ENCODE assay signal across 9 cellular contexts in genomic region chr19:37079238-37079637, GRCh38. TPM values are rescaled to one million over a fixed set of nuclear protein-coding genes. Genes with fewer than 3 reads are reported as not detected.
DNase-seq lines count a peak whose midpoint lies in the region; ATAC-seq and TF ChIP-seq lines count a peak whose summit lies in the region.
"Had no signal": no experiment of that assay in that cellular context is flagged by ENCODE, and none has a peak within 500 bp of the region (broad histone marks: within the 10 kb centered on the region; RNA-seq: fewer than 3 reads in every experiment).

No MANE protein-coding gene starts in this region.

- H3K9me3 ChIP-seq in iPS-18c (ENCODE audit: control insufficient read depth, insufficient read depth, low read length) (no peaks in the 10 kb centered on the region), suprapubic skin (no peaks in the 10 kb centered on the region)

- peak overlapping the region; percentile 94 for H3K27ac Mint-ChIP-seq in activated CD8-positive, alpha-beta memory T cell treated with anti-CD3 and anti-CD28 coated beads, Interleukin-2, amount 10 ng/mL, durations not matched to agents 7 days and 5 days
- H3K27ac Mint-ChIP-seq in activated CD4-positive, alpha-beta memory T cell treated with anti-CD3 and anti-CD28 coated beads, Interleukin-2, amount 10 ng/mL, durations not matched to agents 7 days and 5 days: peak overlapping the region; percentile 81

- H3K27ac ChIP-seq in suprapubic skin: no peak overlapping the region

- no peak for TF ChIP-seq CTCF in suprapubic skin (IDR thresholded peaks at IDR 0.05)

- no peak for TF ChIP-seq EP300 in suprapubic skin (IDR thresholded peaks at IDR 0.05)

- peak overlapping the region; percentile 79 for H3K4me3 ChIP-seq in iPS-18c (ENCODE audit: insufficient read depth, low read depth, low read length)
- H3K4me3 ChIP-seq in suprapubic skin: peak overlapping the region; percentile 90

- H3K4me1 Mint-ChIP-seq in activated CD8-positive, alpha-beta memory T cell treated with anti-CD3 and anti-CD28 coated beads, Interleukin-2, amount 10 ng/mL, durations not matched to agents 7 days and 5 days: peaks cover 21% of the 10 kb centered on the region
- H3K4me1 Mint-ChIP-seq in activated CD4-positive, alpha-beta memory T cell treated with anti-CD3 and anti-CD28 coated beads, Interleukin-2, amount 10 ng/mL, durations not matched to agents 7 days and 5 days: peaks cover 30% of the 10 kb centered on the region

- H3K4me3 Mint-ChIP-seq in activated CD8-positive, alpha-beta memory T cell treated with anti-CD3 and anti-CD28 coated beads, Interleukin-2, amount 10 ng/mL, durations not matched to agents 7 days and 5 days: peak overlapping the region; percentile 94
- peak overlapping the region; percentile 98 for H3K4me3 Mint-ChIP-seq in activated CD4-positive, alpha-beta memory T cell treated with anti-CD3 and anti-CD28 coated beads, Interleukin-2, amount 10 ng/mL, durations not matched to agents 7 days and 5 days

- peaks cover 45% of the 10 kb centered on the region for H3K36me3 Mint-ChIP-seq in activated CD8-positive, alpha-beta memory T cell treated with anti-CD3 and anti-CD28 coated beads, Interleukin-2, amount 10 ng/mL, durations not matched to agents 7 days and 5 days
- peaks cover 48% of the 10 kb centered on the region for H3K36me3 Mint-ChIP-seq in activated CD4-positive, alpha-beta memory T cell treated with anti-CD3 and anti-CD28 coated beads, Interleukin-2, amount 10 ng/mL, durations not matched to agents 7 days and 5 days (ENCODE audit: low read depth)

- no peaks in the 10 kb centered on the region for H3K36me3 ChIP-seq in suprapubic skin

- peaks cover 19% of the 10 kb centered on the region for H3K4me1 ChIP-seq in suprapubic skin

- H3K27me3 ChIP-seq in suprapubic skin: no peaks in the 10 kb centered on the region

- H3K9me3 Mint-ChIP-seq in activated CD8-positive, alpha-beta memory T cell treated with anti-CD3 and anti-CD28 coated beads, Interleukin-2, amount 10 ng/mL, durations not matched to agents 7 days and 5 days (ENCODE audit: low read depth): peaks cover 22% of the 10 kb centered on the region
- peaks cover 30% of the 10 kb centered on the region for H3K9me3 Mint-ChIP-seq in activated CD4-positive, alpha-beta memory T cell treated with anti-CD3 and anti-CD28 coated beads, Interleukin-2, amount 10 ng/mL, durations not matched to agents 7 days and 5 days

- whole genome bisulfite sequencing in suprapubic skin: 57% methylated on average over 4 of the region's 4 CpGs

- CTCF ChIA-PET in activated CD8-positive, alpha-beta memory T cell treated with anti-CD3 and anti-CD28 coated beads, Interleukin-2, amount 10 ng/mL, durations not matched to agents 7 days and 5 days (lab: Charles Lee): no interaction called here
- CTCF ChIA-PET in activated CD4-positive, alpha-beta memory T cell treated with anti-CD3 and anti-CD28 coated beads, Interleukin-2, amount 10 ng/mL, durations not matched to agents 7 days and 5 days (lab: Charles Lee): no interaction called here

- POLR2A ChIA-PET in activated CD4-positive, alpha-beta memory T cell treated with anti-CD3 and anti-CD28 coated beads, Interleukin-2, amount 10 ng/mL, durations not matched to agents 7 days and 5 days (lab: Charles Lee): interaction anchor here (1.8 kb wide), 1 partner anchor 307 kb away, joined by 4 read pairs; the partner anchor contains the start of gene ZNF850

- H3K27me3 Mint-ChIP-seq in activated CD8-positive, alpha-beta memory T cell treated with anti-CD3 and anti-CD28 coated beads, Interleukin-2, amount 10 ng/mL, durations not matched to agents 7 days and 5 days: no peaks in the 10 kb centered on the region
- no peaks in the 10 kb centered on the region for H3K27me3 Mint-ChIP-seq in activated CD4-positive, alpha-beta memory T cell treated with anti-CD3 and anti-CD28 coated beads, Interleukin-2, amount 10 ng/mL, durations not matched to agents 7 days and 5 days

- no peak for TF ChIP-seq POLR2A in suprapubic skin (IDR thresholded peaks at IDR 0.05)

- no peak for ATAC-seq in activated CD8-positive, alpha-beta memory T cell treated with anti-CD3 and anti-CD28 coated beads, Interleukin-2, amount 10 ng/mL, durations not matched to agents 7 days and 5 days

- DNase-seq in activated CD8-positive, alpha-beta memory T cell treated with anti-CD3 and anti-CD28 coated beads, Interleukin-2, amount 10 ng/mL, durations not matched to agents 7 days and 5 days: no peak
- DNase-seq in activated CD8-positive, alpha-beta memory T cell treated with anti-CD3 and anti-CD28 coated beads, Interleukin-2, amount 50 U/mL, for 4 hours: no peak
- no peak for DNase-seq in activated CD4-positive, alpha-beta memory T cell treated with anti-CD3 and anti-CD28 coated beads, Interleukin-2, amount 10 ng/mL, durations not matched to agents 7 days and 5 days
- no peak for DNase-seq in suprapubic skin (ENCODE audit: low spot score in 2 of 2)
- DNase-seq in iPS-NIHi11 (ENCODE audit: low spot score): no peak
- no peak for DNase-seq in activated gamma-delta T cell (lab: John Stamatoyannopoulos, UW)
- DNase-seq in NCI-H524 (lab: John Stamatoyannopoulos, UW): no peak
- DNase-seq: DMS79 treated with DMSO at 0.1 percent for 48 hours had no signal

RNA-seq across cellular contexts. Expression of gene ZNF420, which starts 1.0 kb away (rescaled TPM):
- total RNA-seq in activated CD8-positive, alpha-beta memory T cell treated with anti-CD3 and anti-CD28 coated beads, Interleukin-2, amount 10 ng/mL, durations not matched to agents 7 days and 5 days: 10 to 100 TPM; 10.4 to 12.2 TPM
- total RNA-seq in activated CD4-positive, alpha-beta memory T cell treated with anti-CD3 and anti-CD28 coated beads, Interleukin-2, amount 10 ng/mL, durations not matched to agents 7 days and 5 days: 10 to 100 TPM; 11.3 to 13.2 TPM
- 1 to 10 TPM; 3.6 to 8.7 (median 4.9) TPM for total RNA-seq in suprapubic skin
